In the genomic region with DNA sequence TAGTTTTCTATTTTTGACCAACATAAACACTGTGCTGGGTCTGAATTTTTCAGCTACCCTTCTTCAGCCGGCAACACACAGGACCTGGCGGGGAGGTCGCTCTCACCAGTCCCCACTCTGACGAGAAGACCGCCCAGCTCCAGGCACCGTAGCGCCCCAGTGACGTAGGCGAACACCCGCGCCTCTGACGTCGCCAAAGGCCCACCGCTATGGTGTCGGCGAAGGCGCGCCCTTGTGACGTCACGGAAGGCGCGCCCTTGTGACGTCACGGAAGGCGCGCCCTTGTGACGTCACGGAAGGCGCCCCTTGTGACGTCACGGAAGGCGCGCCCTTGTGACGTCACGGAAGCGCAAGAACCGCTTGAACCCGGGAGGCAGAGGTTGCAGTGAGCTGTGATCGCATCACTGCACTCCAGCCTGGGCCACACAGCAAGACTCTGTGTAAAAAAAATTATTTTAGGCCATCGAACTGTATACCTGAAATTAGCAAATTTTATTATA, we compare ENCODE assay signal across 8 cellular contexts.
A peak's percentile ranks its signal among the peaks of the same experiment; 100 is the strongest.
DNase-seq lines count a peak whose midpoint lies in the region; ATAC-seq, FAIRE-seq and TF ChIP-seq lines count a peak whose summit lies in the region.
"Not testable (repeated sequence)": the region's sequence is repeated elsewhere in the genome, so short reads cannot be mapped to it uniquely, and the experiment has no call there.

No MANE protein-coding gene starts in this region.

- not testable (repeated sequence) for H3K9me3 ChIP-seq in adrenal gland (replicated peaks in 1 of 3)

- H3K27me3 ChIP-seq in adrenal gland: not testable (repeated sequence)

- peak in 1 of 2 donors; percentile 24 for TF ChIP-seq POLR2A in adrenal gland (IDR thresholded peaks at IDR 0.05)

- ATAC-seq in GM18499 (IDR thresholded peaks at IDR 0.05; ENCODE audit: insufficient read depth, unreplicated experiment) (peak; percentile 72), HG02852 (IDR thresholded peaks at IDR 0.05; ENCODE audit: unreplicated experiment) (peak; percentile 87)

- DNase-seq in NCI-H2171 treated with DMSO at 0.1 percent for 48 hours (lab: John Stamatoyannopoulos, UW): peak; percentile 70
- peak; percentile 35 to 51 for DNase-seq in activated CD4-positive, alpha-beta T cell treated with anti-CD3 and anti-CD28 coated beads for 4 hours
- DNase-seq in adrenal gland: peak; percentile 9 to 70 (median 42)
- DNase-seq in germinal center (ENCODE audit: low spot score): peak; percentile 38
- peak; percentile 76 for DNase-seq in stimulated activated CD4-positive, alpha-beta T cell treated with anti-CD3 and anti-CD28 coated beads, Interleukin-15, amount 100 ng/mL, for 24 hours
- DNase-seq in urothelium cell line (ENCODE audit: low spot score): peak; percentile 66

- TF ChIP-seq CTCF in adrenal gland (IDR thresholded peaks at IDR 0.05): peak in 2 of 6 experiments; percentile 16 to 25

- not testable (repeated sequence) for H3K4me1 ChIP-seq in adrenal gland (replicated peaks in 1 of 2)

- peak overlapping the region in 1 of 4 donors; percentile 48 for H3K4me3 ChIP-seq in adrenal gland

- FAIRE-seq in urothelium cell line (lab: Jason Lieb, UNC): peak; percentile 53

- H3K36me3 ChIP-seq in adrenal gland (replicated peaks in 1 of 2): not testable (repeated sequence)

- intact Hi-C loops in adrenal gland (cut with DNase I): not testable (repeated sequence)

- H3K27ac ChIP-seq in adrenal gland: not testable (repeated sequence)

- WGBS in adrenal gland, 4 donors: 32 to 82% (median 57%) methylated on average over 22 to 40 of the region's 40 CpGs
